1 cellular context compared by ENCODE assay signal in the genomic region with DNA sequence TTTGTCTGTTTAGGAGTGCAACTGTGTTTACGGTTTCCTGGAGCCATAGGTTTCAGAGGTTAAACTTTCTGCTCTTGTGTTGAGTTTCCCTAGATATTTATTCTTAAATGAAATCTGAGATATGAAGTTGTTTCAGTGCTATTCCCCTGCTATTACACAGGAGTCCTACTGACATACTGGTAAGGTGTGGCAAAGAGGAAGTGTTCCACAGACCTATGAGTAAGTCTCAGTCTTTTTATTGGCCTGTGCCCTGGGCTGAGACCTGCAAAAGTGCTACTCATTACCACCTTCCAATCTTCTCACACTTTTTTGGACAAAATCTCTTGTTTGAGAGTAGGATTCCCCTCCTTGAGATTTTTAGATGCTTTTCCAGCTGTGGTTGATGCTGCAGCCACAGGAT.
TF ChIP-seq lines count a peak whose summit lies in the region.

No MANE protein-coding gene starts in this region.

TF ChIP-seq in GM12878, 131 proteins besides CTCF, POLR2A, EP300 and RAD21 (continued from another document):
- peak; percentile 28; the same call in 1 of the 2 replicates for TF ChIP-seq SPI1 (IDR thresholded peaks at IDR 0.05; ENCODE audit: borderline replicate concordance, insufficient read depth, low read depth, low read length)
TF ChIP-seq in GM12878: peak in this region for 1.
